In the genomic region with DNA sequence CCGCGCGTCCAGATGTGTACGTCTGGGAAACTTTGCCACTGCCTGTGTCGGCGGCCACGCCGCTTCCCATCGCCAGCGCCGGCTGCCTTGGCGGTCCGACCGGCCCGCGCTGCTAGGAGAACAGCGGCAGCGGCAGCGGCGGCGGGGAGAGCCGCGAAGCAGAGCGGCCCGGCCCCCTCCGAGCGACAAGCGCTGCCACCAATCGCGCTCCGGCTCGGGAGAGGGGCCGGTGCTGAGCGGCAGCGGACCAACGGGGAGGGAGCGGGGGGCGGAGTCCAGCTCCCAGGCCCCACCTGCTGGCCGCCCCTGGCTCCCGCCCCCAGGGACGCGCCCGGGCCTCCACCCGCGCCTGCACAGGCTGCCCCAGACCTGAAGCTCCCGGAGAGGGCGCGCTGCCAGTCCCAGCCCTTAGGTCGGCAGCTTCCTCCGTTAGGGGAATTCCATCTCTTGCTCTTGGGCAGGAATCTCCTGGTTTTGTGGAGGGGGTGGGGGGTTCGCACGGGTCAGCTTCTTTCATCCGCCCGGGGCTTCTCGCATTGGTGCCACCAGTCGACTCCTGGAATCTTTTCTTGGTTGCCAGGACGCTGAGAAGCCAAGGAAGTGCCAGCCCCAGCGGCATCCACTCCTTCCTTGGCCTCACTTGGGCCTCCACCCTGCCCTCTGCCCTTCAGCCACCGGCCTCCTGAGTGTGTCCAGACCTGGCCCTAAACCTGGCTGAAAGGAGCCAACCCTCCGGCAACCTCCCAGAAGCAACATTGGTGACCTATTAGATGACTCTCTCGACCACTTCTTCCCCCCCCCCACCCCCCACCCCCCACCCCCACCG, we compare ENCODE assay signal across 8 cellular contexts. TPM values are rescaled to one million over a fixed set of nuclear protein-coding genes. Genes with fewer than 3 reads are reported as not detected.
A peak's percentile ranks its signal among the peaks of the same experiment; 100 is the strongest.
DNase-seq lines count a peak whose midpoint lies in the region; ATAC-seq, FAIRE-seq and TF ChIP-seq lines count a peak whose summit lies in the region.

A gene (minus strand): TSS at position 125 of the 826 bp plus-strand sequence.

- no peaks in the 10 kb centered on the region for H3K27me3 ChIP-seq in psoas muscle (ENCODE audit: insufficient read depth in 3 of 3, low read length in 2 of 3)

- TF ChIP-seq POLR2A in GM12891 (IDR thresholded peaks at IDR 0.05; ENCODE audit: low read depth, low read length): no peak

- 4 to 7% (median 5%) methylated on average over 39 to 62 of the region's 62 CpGs for whole genome bisulfite sequencing in psoas muscle, 3 donors
- WGBS in urinary bladder: 4% methylated on average over 62 of the region's 62 CpGs

- TF ChIP-seq CTCF in psoas muscle (IDR thresholded peaks at IDR 0.05): peak; percentile 48

- H3K36me3 ChIP-seq in psoas muscle (ENCODE audit: insufficient read depth in 1 of 2, low read depth in 1 of 2): no peaks in the 10 kb centered on the region
- no peaks in the 10 kb centered on the region for H3K36me3 ChIP-seq in urinary bladder (ENCODE audit: insufficient read depth)

- peak; percentile 98 for DNase-seq in GM12891 (ENCODE audit: insufficient read length, low spot score)
- peak; percentile 94 for DNase-seq in NCI-H1105 treated with DMSO at 0.1 percent for 48 hours (lab: John Stamatoyannopoulos, UW)
- peak; percentile 65 for DNase-seq in T follicular helper cell (ENCODE audit: low read depth)
- peak in 57 of 58 donors; percentile 45 to 96 (median 85) for DNase-seq in anterior cingulate cortex (lab: John Stamatoyannopoulos, UW)
- DNase-seq in left ventricle myocardium superior: peak; percentile 96
- DNase-seq in psoas muscle: peak; percentile 94 to 96

- H3K4me1 ChIP-seq in psoas muscle: peaks cover 10% of the 10 kb centered on the region
- H3K4me1 ChIP-seq in urinary bladder (ENCODE audit: insufficient read depth): peaks cover 2% of the 10 kb centered on the region

- ATAC-seq in HG02678 (IDR thresholded peaks at IDR 0.05; ENCODE audit: unreplicated experiment) (peak; percentile 97), left ventricle myocardium superior (peak; percentile 97), psoas muscle (peak; percentile 95 to 98 (median 97))

- H3K27ac ChIP-seq in psoas muscle (peak within 1 kb of the TSS; percentile 72), urinary bladder (ENCODE audit: low read depth) (no peak within 1 kb of the TSS)

- intact Hi-C loops in left ventricle myocardium superior (cut with micrococcal nuclease): no loop called here
- intact Hi-C loops in psoas muscle (cut with DNase I): loop anchor here in 1 of 2 donors (5.0 kb wide), 2 partner anchors 90 to 165 kb away; no protein-coding TSS in a partner anchor

- peak within 1 kb of the TSS; percentile 69 for H3K4me3 ChIP-seq in psoas muscle
- peak within 1 kb of the TSS; percentile 56 for H3K4me3 ChIP-seq in urinary bladder (ENCODE audit: low read depth, low read length)

- no peaks in the 10 kb centered on the region for H3K9me3 ChIP-seq in psoas muscle

- peak; percentile 89 for FAIRE-seq in GM12891 (lab: Jason Lieb, UNC)

TF ChIP-seq in GM12891, 5 proteins besides CTCF, POLR2A, EP300 and RAD21:
- no peak for TF ChIP-seq TAF1 (IDR thresholded peaks at IDR 0.05; ENCODE audit: low read depth, low read length)
- no peak for TF ChIP-seq SPI1 (IDR thresholded peaks at IDR 0.05; ENCODE audit: low read depth, low read length)
- TF ChIP-seq POLR2AphosphoS5 (IDR thresholded peaks at IDR 0.05; ENCODE audit: low read depth, low read length): no peak
- TF ChIP-seq PAX5 (IDR thresholded peaks at IDR 0.05; ENCODE audit: insufficient read depth, low read length, severe bottlenecking): no peak
- TF ChIP-seq POU2F2 (IDR thresholded peaks at IDR 0.05; ENCODE audit: low read depth, low read length): no peak

RNA-seq across cellular contexts. Expression of the gene that starts here (rescaled TPM):
- polyA plus RNA-seq in GM12891 (2012; ENCODE audit: low read depth, missing spikeins): 1.4 TPM
- total RNA-seq in left ventricle myocardium superior (25.3 TPM), psoas muscle (10 to 100 TPM in 1 of 4 donors, 1 to 10 TPM in 3; 8.3 to 11.3 (median 9.0) TPM), urinary bladder (21.6 TPM)
- polyA plus RNA-seq in psoas muscle (10 to 100 TPM in 1 of 3 donors, 1 to 10 TPM in 2; 4.6 to 32.4 (median 7.5) TPM), urinary bladder (33.2 TPM)
